ENCODE assay signal across 29 cellular contexts in genomic region chr6:79665725-79666551, GRCh38. TPM values are rescaled to one million over a fixed set of nuclear protein-coding genes. Genes with fewer than 3 reads are reported as not detected.
DNase-seq lines count a peak whose midpoint lies in the region; ATAC-seq, FAIRE-seq and TF ChIP-seq lines count a peak whose summit lies in the region.
"Had no signal": no experiment of that assay in that cellular context is flagged by ENCODE, and none has a peak within 500 bp of the region (broad histone marks: within the 10 kb centered on the region; RNA-seq: fewer than 3 reads in every experiment).

No MANE protein-coding gene starts in this region.

- H3K27ac ChIP-seq in cardiac muscle cell (peak overlapping the region; percentile 89), heart left ventricle (no peak overlapping the region), K562 (ENCODE audit: extremely low read depth, low read depth, low read length) (no peak overlapping the region), mesodermal cell (ENCODE audit: low read depth, low read length, severe bottlenecking) (peak overlapping the region; percentile 19), stomach (peak overlapping the region; percentile 46 to 81 (median 74))
- H3K27ac ChIP-seq: A549, epithelial cell of prostate, HL-60, RWPE1, suprapubic skin, vagina had no signal

- POLR2A ChIA-PET in K562 (lab: Yijun Ruan, JAX): interaction anchor here (0.7 to 1.6 kb wide), 6 partner anchors 11 to 120 kb away, joined by 3 to 6 read pairs (median 4); partner anchors contain the start of gene SH3BGRL2

- H3K4me3 ChIP-seq in cardiac muscle cell: no peak overlapping the region
- H3K4me3 ChIP-seq in heart left ventricle: no peak overlapping the region
- no peak overlapping the region for H3K4me3 ChIP-seq in K562
- H3K4me3 ChIP-seq in mesodermal cell (ENCODE audit: extremely low read depth, insufficient read depth, low read length, poor library complexity, severe bottlenecking): no peak overlapping the region
- H3K4me3 ChIP-seq in stomach: no peak overlapping the region
- H3K4me3 ChIP-seq: A549, mucosa of descending colon, suprapubic skin, vagina had no signal

- TF ChIP-seq RAD21 in K562 (CRISPR knock-in tag; conservative IDR thresholded peaks at IDR 0.05 in 1 of 2, IDR thresholded peaks at IDR 0.05 in 1 of 2): no peak

- H3K27me3 ChIP-seq in cardiac muscle cell: no peaks in the 10 kb centered on the region
- no peaks in the 10 kb centered on the region for H3K27me3 ChIP-seq in heart left ventricle
- H3K27me3 ChIP-seq in K562 (ENCODE audit: control insufficient read depth in 2 of 2, insufficient read depth in 2 of 2, low read length in 2 of 2): no peaks in the 10 kb centered on the region
- no peaks in the 10 kb centered on the region for H3K27me3 ChIP-seq in stomach
- H3K27me3 ChIP-seq: suprapubic skin, vagina had no signal

- H3K79me2 ChIP-seq in K562 (ENCODE audit: control insufficient read depth, insufficient read depth, low read length): no peaks in the 10 kb centered on the region; the same call in 2 of the 3 replicates

- ATAC-seq in heart left ventricle (no peak), K562 (peak; percentile 40)
- ATAC-seq: A549, mucosa of descending colon had no signal

- no peak for TF ChIP-seq EP300 in K562 (IDR thresholded peaks at IDR 0.05; ENCODE audit: low read length)
- no peak for TF ChIP-seq EP300 in stomach (IDR thresholded peaks at IDR 0.05)

- WGBS in heart left ventricle, 4 donors: 57 to 63% (median 61%) methylated on average over 3 to 4 of the region's 4 CpGs
- 70% methylated on average over 3 of the region's 4 CpGs for WGBS in K562 (ENCODE audit: insufficient coverage, low coverage, missing lambda C conversion rate)
- 62 to 89% methylated on average over 3 of the region's 4 CpGs for WGBS in mesodermal cell (ENCODE audit: insufficient coverage in 2 of 2), 2 experiments
- WGBS in stomach, 5 donors: 20 to 45% (median 35%) methylated on average over 3 to 4 of the region's 4 CpGs

- no peak for TF ChIP-seq POLR2A in heart left ventricle (IDR thresholded peaks at IDR 0.05)
- no peak for TF ChIP-seq POLR2A in K562 (conservative IDR thresholded peaks at IDR 0.05)
- TF ChIP-seq POLR2A in stomach (IDR thresholded peaks at IDR 0.05): no peak

- no peaks in the 10 kb centered on the region for H3K9me1 ChIP-seq in K562 (ENCODE audit: control insufficient read depth, insufficient read depth, low read length)

- in situ Hi-C loops in K562 (cut with MboI): no loop called here

- H3K4me1 ChIP-seq in cardiac muscle cell (ENCODE audit: low read depth): peaks cover 21% of the 10 kb centered on the region
- peaks cover 0 to 20% (median 2%) of the 10 kb centered on the region in 12 donors for H3K4me1 ChIP-seq in heart left ventricle
- peaks cover 6 to 9% of the 10 kb centered on the region in 2 experiments; a peak in 3 of 5 replicates for H3K4me1 ChIP-seq in K562 (replicated peaks in 1 of 2; ENCODE audit: control insufficient read depth in 2 of 2, insufficient read depth in 2 of 2, low read length in 2 of 2)
- H3K4me1 ChIP-seq in mesodermal cell (ENCODE audit: control insufficient read depth, insufficient read depth, low read length, poor library complexity, severe bottlenecking): peaks cover 4% of the 10 kb centered on the region
- peaks cover 39 to 64% (median 51%) of the 10 kb centered on the region in 4 donors for H3K4me1 ChIP-seq in stomach
- H3K4me1 ChIP-seq: A549, suprapubic skin, vagina had no signal

- no peak overlapping the region; a peak in 1 of 4 replicates for H3K9ac ChIP-seq in K562 (ENCODE audit: insufficient read depth in 1 of 2, low read depth in 2 of 2, low read length in 2 of 2)
- H3K9ac ChIP-seq: SK-N-SH had no signal

- no peaks in the 10 kb centered on the region for H4K20me1 ChIP-seq in K562 (replicated peaks; ENCODE audit: control insufficient read depth, insufficient read depth, low read length)

- TF ChIP-seq CTCF in cardiac muscle cell (IDR thresholded peaks at IDR 0.05; ENCODE audit: low read depth, low read length) (no peak), heart left ventricle (IDR thresholded peaks at IDR 0.05) (no peak), K562 (IDR thresholded peaks at IDR 0.05 in 2 of 3, conservative IDR thresholded peaks at IDR 0.05 in 1 of 3; ENCODE audit: insufficient read depth in 2 of 3, low read depth in 1 of 3, low read length in 3 of 3) (no peak), stomach (IDR thresholded peaks at IDR 0.05) (no peak)

- no peak overlapping the region for H2AFZ ChIP-seq in K562 (ENCODE audit: low read depth, low read length)

- no peak overlapping the region; the same call in 1 of the 2 replicates for H3K4me2 ChIP-seq in K562 (ENCODE audit: insufficient read depth, low read length)
- H3K4me2 ChIP-seq: A549, SK-N-SH had no signal

- peak in 1 of 2 donors; percentile 54 for DNase-seq in cardiac muscle cell (ENCODE audit: low read depth in 1 of 2, low spot score in 1 of 2)
- no peak for DNase-seq in heart left ventricle
- DNase-seq in K562 (ENCODE audit: extremely low read depth in 1 of 4, low spot score in 3 of 4): no peak
- no peak for DNase-seq in stomach
- no peak for DNase-seq in NCI-H1092 treated with DMSO at 0.1 percent for 48 hours (lab: John Stamatoyannopoulos, UW)
- no peak for DNase-seq in head of caudate nucleus
- no peak for DNase-seq in inferior parietal cortex (ENCODE audit: extremely low spot score)
- DNase-seq: activated CD4-positive, alpha-beta T cell treated with anti-CD3 and anti-CD28 coated beads for 48 hours; cerebellar nuclear complex; DMS53; foreskin fibroblast; GF-D8; immature natural killer cell; mucosa of descending colon; NCI-H1105; NCI-H2029; NCI-H69; SK-N-SH; stimulated activated CD4-positive, alpha-beta T cell treated with anti-CD3 and anti-CD28 coated beads, Interleukin-1b, Interleukin-23, amount 100 ng/mL, for 48 hours; T-helper 2 cell had no signal

- H3K9me3 ChIP-seq in cardiac muscle cell (ENCODE audit: low read depth) (no peaks in the 10 kb centered on the region), heart left ventricle (peaks cover 0 to 3% (median 0%) of the 10 kb centered on the region in 12 donors), K562 (replicated peaks; ENCODE audit: control insufficient read depth, insufficient read depth, low read depth, low read length) (no peaks in the 10 kb centered on the region), mesodermal cell (ENCODE audit: control insufficient read depth, low read length) (no peaks in the 10 kb centered on the region), stomach (no peaks in the 10 kb centered on the region)
- H3K9me3 ChIP-seq: A549, mucosa of descending colon, SK-N-SH, suprapubic skin, vagina had no signal

- CTCF ChIA-PET in K562 (lab: Yijun Ruan, JAX; ENCODE audit: low intra/inter-chr PET ratio): no interaction called here

- no peak for FAIRE-seq in K562 (lab: Jason Lieb, UNC)
- FAIRE-seq: A549, GM18507, H54 had no signal

- BruUV-seq in K562 (replicated peaks; lab: Mats Ljungman, UMichigan): no TSS peak

- intact Hi-C loops in heart left ventricle (cut with DNase I) (no loop called here), K562 (cut with micrococcal nuclease) (no loop called here), stomach (cut with DNase I; ENCODE audit: low total_unique reads) (no loop called here), head of caudate nucleus (cut with DNase I) (no loop called here)

- H3K36me3 ChIP-seq in cardiac muscle cell: no peaks in the 10 kb centered on the region
- no peaks in the 10 kb centered on the region for H3K36me3 ChIP-seq in heart left ventricle
- no peaks in the 10 kb centered on the region; the same call in 2 of the 3 replicates for H3K36me3 ChIP-seq in K562 (ENCODE audit: control insufficient read depth, insufficient read depth, low read length)
- no peaks in the 10 kb centered on the region for H3K36me3 ChIP-seq in mesodermal cell (ENCODE audit: control insufficient read depth, insufficient read depth, low read length)
- H3K36me3 ChIP-seq in stomach: no peaks in the 10 kb centered on the region
- H3K36me3 ChIP-seq: suprapubic skin, vagina had no signal

TF ChIP-seq in K562, 482 proteins besides CTCF, POLR2A, EP300 and RAD21:
- TF ChIP-seq CREBBP (IDR thresholded peaks at IDR 0.05; ENCODE audit: low read depth, low read length) (no peak), LCOR (CRISPR knock-in tag; IDR thresholded peaks at IDR 0.05) (no peak), KDM4B (IDR thresholded peaks at IDR 0.05; ENCODE audit: borderline replicate concordance in 2 of 2, low read depth in 1 of 2) (no peak)

RNA-seq across cellular contexts. Expression of gene SH3BGRL2, which starts 34.8 kb away (rescaled TPM):
- total RNA-seq in cardiac muscle cell: 35.0 and 36.1 TPM in 2 replicates
- 21.7 and 25.2 TPM in 2 replicates for polyA plus RNA-seq in cardiac muscle cell
- 10 to 100 TPM in 2 of 9 donors, 1 to 10 TPM in 7; 4.4 to 14.1 (median 5.6) TPM for total RNA-seq in heart left ventricle
- 1 to 10 TPM; 2.5 to 6.4 TPM for polyA plus RNA-seq in heart left ventricle
- total RNA-seq in K562 (2011; cell fraction: chromatin; rRNA removed; ENCODE audit: low replicate concordance): 1.8 and 7.8 TPM in 2 replicates
- 1.3 and 2.1 TPM in 2 replicates for total RNA-seq in K562 (2011; cell fraction: nucleolus; rRNA removed)
- total RNA-seq in K562 (2011; cell fraction: nucleoplasm; rRNA removed): 5.4 and 8.2 TPM in 2 replicates
- total RNA-seq in K562 (2014; rRNA removed): 7.3 and 8.0 TPM in 2 replicates
- total RNA-seq in K562 (2014; rRNA removed; fragmentation: Illumina TruSeq; extraction: Trizol): 12.1 and 13.6 TPM in 2 replicates
- 9.1 and 10.2 TPM in 2 replicates for total RNA-seq in K562 (2015; rRNA removed; fragmentation: Illumina TruSeq; extraction: Trizol)
- 9.9 and 10.8 TPM in 2 replicates for total RNA-seq in K562 (2021)
- polyA plus RNA-seq in K562 (2011; rRNA removed): 2.9 and 5.5 TPM in 2 replicates
- 1.2 and 1.8 TPM in 2 replicates for polyA plus RNA-seq in K562 (2011; cell fraction: cytosol; rRNA removed)
- polyA plus RNA-seq in K562 (2011; cell fraction: nucleus; rRNA removed): 1.8 and 1.9 TPM in 2 replicates
- polyA plus RNA-seq in K562 (2012): 4.4 and 6.3 TPM in 2 replicates
- 8.3 and 10.5 TPM in 2 replicates for polyA plus RNA-seq in K562 (2014; fragmentation: Illumina TruSeq; extraction: Trizol)
- 1 to 10 TPM; 4.4 to 5.0 TPM for polyA plus RNA-seq in K562 (2014; fragmentation: Nextera tagmentation; extraction: Ambion mirVana)
- polyA plus RNA-seq in K562 (2014; rRNA removed): 6.5 and 8.6 TPM in 2 replicates
- polyA minus RNA-seq in K562 (2011; rRNA and poly(A)+ RNA removed): 3.8 and 5.6 TPM in 2 replicates
- 1.7 and 3.1 TPM in 2 replicates for polyA minus RNA-seq in K562 (2011; cell fraction: cytosol; rRNA and poly(A)+ RNA removed)
- 1.8 and 2.7 TPM in 2 replicates for polyA minus RNA-seq in K562 (2011; cell fraction: nucleus; rRNA and poly(A)+ RNA removed)
- polyA plus RNA-seq in mesodermal cell (2013, experiment 1 of 2): 7.7 TPM
- 9.0 TPM for polyA plus RNA-seq in mesodermal cell (2013, experiment 2 of 2)
- total RNA-seq in stomach: 100 to 1,000 TPM in 1 of 5 donors, 10 to 100 TPM in 4; 25.1 to 225 (median 39.4) TPM
- polyA plus RNA-seq in stomach: 10 to 100 TPM; 14.8 to 74.5 (median 25.2) TPM

Comparison
In these comparisons a context has a peak if more than half of its experiments do, and no peak if none do; other contexts are left out.
1. H3K27ac ChIP-seq: peak in cardiac muscle cell (single experiment), mesodermal cell (single experiment) and stomach (5 of 5); none in heart left ventricle (0 of 12) and K562 (single experiment).